16 cellular contexts compared by ENCODE assay signal in genomic region chr22:27732391-27732790, GRCh38.
DNase-seq lines count a peak whose midpoint lies in the region; ATAC-seq and TF ChIP-seq lines count a peak whose summit lies in the region.
"Had no signal": no experiment of that assay in that cellular context is flagged by ENCODE, and none has a peak within 500 bp of the region (broad histone marks: within the 10 kb centered on the region; RNA-seq: fewer than 3 reads in every experiment).

No MANE protein-coding gene starts in this region.

- peak overlapping the region; percentile 9 for H2BK15ac ChIP-seq in mesenchymal stem cell (ENCODE audit: low read depth, poor library complexity, severe bottlenecking)

- H3K23ac ChIP-seq in mesenchymal stem cell (ENCODE audit: low read length in 2 of 2): no peak overlapping the region

- no peak overlapping the region for H4K8ac ChIP-seq in mesenchymal stem cell (ENCODE audit: low read length)

- H3K79me1 ChIP-seq in mesenchymal stem cell (replicated peaks; ENCODE audit: low read length, poor library complexity, severe bottlenecking): no peaks in the 10 kb centered on the region

- 88% methylated on average over 2 of the region's 2 CpGs for WGBS in right cardiac atrium
- 96% methylated on average over 2 of the region's 2 CpGs for WGBS in mesenchymal stem cell
- 62 to 87% methylated on average over 2 of the region's 2 CpGs for WGBS in sigmoid colon, 2 donors

- no peak overlapping the region for H2BK5ac ChIP-seq in mesenchymal stem cell (ENCODE audit: low read depth, low read length, poor library complexity, severe bottlenecking)

- no peak overlapping the region for H3K4me3 ChIP-seq in right cardiac atrium (ENCODE audit: low read length)
- no peak overlapping the region for H3K4me3 ChIP-seq in mesenchymal stem cell (ENCODE audit: insufficient read depth in 1 of 2, low read depth in 1 of 2, low read length in 2 of 2)
- H3K4me3 ChIP-seq in sigmoid colon: no peak overlapping the region
- H3K4me3 ChIP-seq: GM12878, HAP-1 had no signal

- no peak overlapping the region for H2BK120ac ChIP-seq in mesenchymal stem cell (ENCODE audit: low read depth, low read length)

- H2AFZ ChIP-seq in mesenchymal stem cell (ENCODE audit: low read depth, low read length): no peak overlapping the region

- no peak for TF ChIP-seq POLR2A in sigmoid colon (IDR thresholded peaks at IDR 0.05)

- TF ChIP-seq EP300 in sigmoid colon (IDR thresholded peaks at IDR 0.05): no peak

- no peak overlapping the region for H3K27ac ChIP-seq in right cardiac atrium (ENCODE audit: low read length)
- no peak overlapping the region for H3K27ac ChIP-seq in mesenchymal stem cell (ENCODE audit: low read length, poor library complexity, severe bottlenecking)
- H3K27ac ChIP-seq in sigmoid colon: no peak overlapping the region
- H3K27ac ChIP-seq: C4-2B had no signal

- TF ChIP-seq CTCF in sigmoid colon (IDR thresholded peaks at IDR 0.05): no peak

- H2BK12ac ChIP-seq in mesenchymal stem cell (ENCODE audit: low read length in 2 of 2): no peak overlapping the region

- H3K27me3 ChIP-seq in right cardiac atrium (ENCODE audit: control insufficient read depth, insufficient read depth): no peaks in the 10 kb centered on the region
- H3K27me3 ChIP-seq in mesenchymal stem cell (ENCODE audit: control insufficient read depth in 1 of 2, insufficient read depth in 1 of 2, low read length in 2 of 2): peaks cover 0 to 15% of the 10 kb centered on the region in 2 experiments
- no peaks in the 10 kb centered on the region for H3K27me3 ChIP-seq in sigmoid colon

- no peak overlapping the region for H3K9ac ChIP-seq in mesenchymal stem cell (ENCODE audit: low read length)

- H2AK5ac ChIP-seq in mesenchymal stem cell (ENCODE audit: low read length, severe bottlenecking): no peak overlapping the region

- H3K14ac ChIP-seq in mesenchymal stem cell (ENCODE audit: low read length in 2 of 2): no peak overlapping the region

- DNase-seq in left cardiac atrium (peak; percentile 3), right cardiac atrium (no peak), mesenchymal stem cell (no peak), sigmoid colon (peak; percentile 33)
- DNase-seq: Caco-2; CD4-positive, CD25-positive, alpha-beta regulatory T cell; CD8-positive, alpha-beta T cell; DMS153; DND-41; GOT3; HFFc6 had no signal

- H3K9me3 ChIP-seq in right cardiac atrium (ENCODE audit: control insufficient read depth, low read length): no peaks in the 10 kb centered on the region
- H3K9me3 ChIP-seq in mesenchymal stem cell (ENCODE audit: control insufficient read depth, low read length): peaks cover 3% of the 10 kb centered on the region
- H3K9me3 ChIP-seq in sigmoid colon: peaks cover 0 to 2% (median 0%) of the 10 kb centered on the region in 4 donors
- H3K9me3 ChIP-seq: HAP-1 had no signal

- intact Hi-C loops in left cardiac atrium (cut with DNase I): no loop called here
- intact Hi-C loops in right cardiac atrium (cut with DNase I): no loop called here
- intact Hi-C loops in sigmoid colon (cut with DNase I): no loop called here

- ATAC-seq in left cardiac atrium (no peak), right cardiac atrium (no peak), HG02870 (IDR thresholded peaks at IDR 0.05; ENCODE audit: unreplicated experiment) (no peak), HG02852 (IDR thresholded peaks at IDR 0.05; ENCODE audit: unreplicated experiment) (no peak)
- ATAC-seq: CD8-positive, alpha-beta T cell; GM12878 had no signal

- no peak overlapping the region for H3K4me2 ChIP-seq in mesenchymal stem cell (ENCODE audit: low read length, poor library complexity, severe bottlenecking)

- H3K36me3 ChIP-seq in mesenchymal stem cell (ENCODE audit: control insufficient read depth in 1 of 2, insufficient read depth in 2 of 2, low read depth in 1 of 2, low read length in 2 of 2) (no peaks in the 10 kb centered on the region), sigmoid colon (no peaks in the 10 kb centered on the region)
- H3K36me3 ChIP-seq: HAP-1 had no signal

- H3K4ac ChIP-seq in mesenchymal stem cell (ENCODE audit: low read depth in 1 of 2, low read length in 2 of 2): no peak overlapping the region

- no peak overlapping the region for H3K18ac ChIP-seq in mesenchymal stem cell (ENCODE audit: low read depth in 1 of 2, low read length in 2 of 2)

- no peak overlapping the region for H4K91ac ChIP-seq in mesenchymal stem cell (ENCODE audit: low read length)

- H3K4me1 ChIP-seq in right cardiac atrium (ENCODE audit: control insufficient read depth, insufficient read depth, low read length) (peaks cover 4% of the 10 kb centered on the region), mesenchymal stem cell (ENCODE audit: control insufficient read depth, insufficient read depth, low read depth, low read length) (peaks cover 1% of the 10 kb centered on the region), sigmoid colon (no peaks in the 10 kb centered on the region)

Comparison
In these comparisons a context has a peak if more than half of its experiments do, and no peak if none do; other contexts are left out.
1. DNase-seq: peak in left cardiac atrium (single experiment) and sigmoid colon (single experiment); none in right cardiac atrium (0 of 3) and mesenchymal stem cell (single experiment).